In genomic region chr16:83109736-83110135, GRCh38 we compare ENCODE assay signal across 16 cellular contexts.
DNase-seq lines count a peak whose midpoint lies in the region; TF ChIP-seq lines count a peak whose summit lies in the region.
"Had no signal": no experiment of that assay in that cellular context is flagged by ENCODE, and none has a peak within 500 bp of the region (broad histone marks: within the 10 kb centered on the region; RNA-seq: fewer than 3 reads in every experiment).

No MANE protein-coding gene starts in this region.

- H3K27me3 Mint-ChIP-seq in glutamatergic neuron (ENCODE audit: unreplicated experiment) = peaks cover 3% of the 10 kb centered on the region

- H3K36me3 Mint-ChIP-seq in glutamatergic neuron (ENCODE audit: unreplicated experiment) = peaks cover 4% of the 10 kb centered on the region
- H3K36me3 Mint-ChIP-seq: CD4-positive, alpha-beta memory T cell had no signal

- TF ChIP-seq EP300 in tibial nerve (IDR thresholded peaks at IDR 0.05) = no peak

- peaks cover 2% of the 10 kb centered on the region for H3K9me3 Mint-ChIP-seq in glutamatergic neuron (ENCODE audit: unreplicated experiment)

- no peaks in the 10 kb centered on the region for H3K27me3 ChIP-seq in tibial nerve
- H3K27me3 ChIP-seq: BE2C, SJSA1 had no signal

- H3K4me3 Mint-ChIP-seq in glutamatergic neuron (ENCODE audit: unreplicated experiment) = no peak overlapping the region
- H3K4me3 Mint-ChIP-seq: CD4-positive, alpha-beta memory T cell had no signal

- TF ChIP-seq POLR2A in tibial nerve (IDR thresholded peaks at IDR 0.05) = no peak

- H3K9me3 ChIP-seq in tibial nerve = no peaks in the 10 kb centered on the region
- H3K9me3 ChIP-seq: BE2C, SJSA1 had no signal

- peaks cover 4% of the 10 kb centered on the region for H3K4me1 Mint-ChIP-seq in glutamatergic neuron (ENCODE audit: low read depth, unreplicated experiment)

- whole genome bisulfite sequencing in tibial nerve, 2 donors = 56 to 65% methylated on average over 6 of the region's 6 CpGs

- no peak overlapping the region for H3K4me3 ChIP-seq in fibroblast of the aortic adventitia (ENCODE audit: low read depth, low read length)
- H3K4me3 ChIP-seq in tibial nerve = no peak overlapping the region
- H3K4me3 ChIP-seq: PC-9, SJSA1 had no signal

- DNase-seq in EH (ENCODE audit: low read depth) (peak; percentile 51), RPMI7951 (ENCODE audit: low read depth) (peak; percentile 16), fibroblast of the aortic adventitia (ENCODE audit: low read depth) (peak; percentile 33), glutamatergic neuron (no peak), tibial nerve (ENCODE audit: low spot score in 2 of 2) (no peak), NCI-H2227 (lab: John Stamatoyannopoulos, UW; ENCODE audit: unreplicated experiment) (no peak)
- DNase-seq in activated T-cell treated with anti-CD3 and anti-CD28 coated beads, Interleukin-2, amount 50 U/mL, for 48 hours = no peak
- DNase-seq: ACHN; BE2C; Calu3; CD4-positive, alpha-beta memory T cell; EL; NCI-H1105 treated with DMSO at 0.1 percent for 48 hours; NCI-H1694 treated with DMSO at 0.1 percent for 48 hours; PC-9 had no signal

- peaks cover 0 to 7% (median 0%) of the 10 kb centered on the region in 4 donors for H3K4me1 ChIP-seq in tibial nerve
- H3K4me1 ChIP-seq: BE2C, SJSA1 had no signal

- H3K27ac ChIP-seq in tibial nerve = no peak overlapping the region
- H3K27ac ChIP-seq: PC-9, SJSA1 had no signal

- no peak overlapping the region for H3K27ac Mint-ChIP-seq in glutamatergic neuron (ENCODE audit: unreplicated experiment)
- H3K27ac Mint-ChIP-seq: CD4-positive, alpha-beta memory T cell had no signal

- TF ChIP-seq CTCF in fibroblast of the aortic adventitia (IDR thresholded peaks at IDR 0.05; ENCODE audit: insufficient read depth, low read length) (no peak), glutamatergic neuron (IDR thresholded peaks at IDR 0.05; ENCODE audit: partially characterized antibody, unreplicated experiment) (no peak), tibial nerve (IDR thresholded peaks at IDR 0.05) (no peak)

- no peaks in the 10 kb centered on the region for H3K36me3 ChIP-seq in tibial nerve
- H3K36me3 ChIP-seq: BE2C, SJSA1 had no signal

Comparison
In these comparisons a context has a peak if more than half of its experiments do, and no peak if none do; other contexts are left out.
1. DNase-seq: peak in EH (single experiment), RPMI7951 (single experiment) and fibroblast of the aortic adventitia (single experiment); none in activated T-cell treated with anti-CD3 and anti-CD28 coated beads, Interleukin-2, amount 50 U/mL, for 48 hours (0 of 2), glutamatergic neuron (single experiment), tibial nerve (0 of 2) and NCI-H2227 (single experiment).